15 cellular contexts compared by ENCODE assay signal in genomic region chr12:101855364-101855884, GRCh38. TPM values are rescaled to one million over a fixed set of nuclear protein-coding genes. Genes with fewer than 3 reads are reported as not detected.
DNase-seq lines count a peak whose midpoint lies in the region; ATAC-seq and TF ChIP-seq lines count a peak whose summit lies in the region.
"Had no signal": no experiment of that assay in that cellular context is flagged by ENCODE, and none has a peak within 500 bp of the region (broad histone marks: within the 10 kb centered on the region; RNA-seq: fewer than 3 reads in every experiment).

No MANE protein-coding gene starts in this region.

- intact Hi-C loops in CD14-positive monocyte (cut with micrococcal nuclease) (loop anchor here in 1 of 2 donors (10.0 kb wide), 1 partner anchor 49 kb away; no protein-coding TSS in a partner anchor), IMR-90 (cut with micrococcal nuclease) (no loop called here)

- H4K8ac ChIP-seq in IMR-90 (ENCODE audit: low read depth in 2 of 2, low read length in 2 of 2): peak overlapping the region; percentile 78 to 98; a peak in 3 of 4 replicates
- H4K8ac ChIP-seq in mesenchymal stem cell (ENCODE audit: low read length): peak overlapping the region; percentile 35

- no peak overlapping the region for H3K4me3 Mint-ChIP-seq in CD14-positive monocyte
- no peak overlapping the region for H3K4me3 Mint-ChIP-seq in glutamatergic neuron (ENCODE audit: unreplicated experiment)
- H3K4me3 Mint-ChIP-seq in activated CD8-positive, alpha-beta memory T cell treated with anti-CD3 and anti-CD28 coated beads, Interleukin-2, amount 10 ng/mL, durations not matched to agents 7 days and 5 days: no peak overlapping the region
- H3K4me3 Mint-ChIP-seq in stimulated activated naive CD8-positive, alpha-beta T cell treated with anti-CD3 and anti-CD28 coated beads, Interleukin-15, amount 100 ng/mL, for 72 hours: no peak overlapping the region
- H3K4me3 Mint-ChIP-seq: activated naive CD4-positive, alpha-beta T cell treated with anti-CD3 and anti-CD28 coated beads, Interleukin-2, amount 50 U/mL, for 24 hours; immature natural killer cell had no signal

- peak overlapping the region; percentile 98 for H2BK20ac ChIP-seq in IMR-90 (ENCODE audit: low read depth, low read length)

- H3K9me3 Mint-ChIP-seq in CD14-positive monocyte (peaks cover 4 to 10% (median 9%) of the 10 kb centered on the region in 7 donors), glutamatergic neuron (ENCODE audit: unreplicated experiment) (no peaks in the 10 kb centered on the region)
- H3K9me3 Mint-ChIP-seq in activated CD8-positive, alpha-beta memory T cell treated with anti-CD3 and anti-CD28 coated beads, Interleukin-2, amount 10 ng/mL, durations not matched to agents 7 days and 5 days (ENCODE audit: low read depth): peaks cover 5% of the 10 kb centered on the region
- peaks cover 0 to 11% of the 10 kb centered on the region in 2 donors for H3K9me3 Mint-ChIP-seq in stimulated activated naive CD8-positive, alpha-beta T cell treated with anti-CD3 and anti-CD28 coated beads, Interleukin-15, amount 100 ng/mL, for 72 hours
- H3K9me3 Mint-ChIP-seq: activated naive CD4-positive, alpha-beta T cell treated with anti-CD3 and anti-CD28 coated beads, Interleukin-2, amount 50 U/mL, for 24 hours; immature natural killer cell had no signal

- BruUV-seq in IMR-90 (replicated peaks; lab: Mats Ljungman, UMichigan): no TSS peak

- peak overlapping the region; percentile 60 for H2AK9ac ChIP-seq in IMR-90 (replicated peaks; ENCODE audit: low read depth, low read length, poor library complexity)

- ATAC-seq in IMR-90 (ENCODE audit: low read depth): peak; percentile 61
- ATAC-seq in activated CD8-positive, alpha-beta memory T cell treated with anti-CD3 and anti-CD28 coated beads, Interleukin-2, amount 10 ng/mL, durations not matched to agents 7 days and 5 days: no peak
- ATAC-seq in stimulated activated naive CD8-positive, alpha-beta T cell treated with anti-CD3 and anti-CD28 coated beads, Interleukin-15, amount 100 ng/mL, for 72 hours: no peak

- peak overlapping the region; percentile 80; the same call in 1 of the 2 replicates for H3K27ac ChIP-seq in IMR-90 (ENCODE audit: insufficient read depth, low read length)
- peak overlapping the region; percentile 69 for H3K27ac ChIP-seq in mesenchymal stem cell (ENCODE audit: low read length, poor library complexity, severe bottlenecking)
- H3K27ac ChIP-seq: thyroid gland had no signal

- H2AFZ ChIP-seq in IMR-90 (replicated peaks; ENCODE audit: low read length, poor library complexity) (peak overlapping the region; percentile 88), mesenchymal stem cell (ENCODE audit: low read depth, low read length) (no peak overlapping the region)

- H2BK12ac ChIP-seq in mesenchymal stem cell (ENCODE audit: low read length in 2 of 2): peak overlapping the region; percentile 2 to 54

- peak overlapping the region; percentile 76; the same call in 2 of the 3 replicates for H2BK15ac ChIP-seq in IMR-90 (ENCODE audit: low read depth, low read length)
- H2BK15ac ChIP-seq in mesenchymal stem cell (ENCODE audit: low read depth, poor library complexity, severe bottlenecking): no peak overlapping the region

- peak overlapping the region; percentile 98 for H2BK120ac ChIP-seq in IMR-90 (ENCODE audit: low read depth, low read length)
- H2BK120ac ChIP-seq in mesenchymal stem cell (ENCODE audit: low read depth, low read length): peak overlapping the region; percentile 75

- H3K14ac ChIP-seq in IMR-90 (replicated peaks; ENCODE audit: low read depth, low read length) (peak overlapping the region; percentile 89), mesenchymal stem cell (ENCODE audit: low read length in 2 of 2) (no peak overlapping the region)

- H4K20me1 ChIP-seq in IMR-90 (ENCODE audit: insufficient read depth, low read length): no peaks in the 10 kb centered on the region

- POLR2A ChIA-PET in IMR-90 (lab: Charles Lee; ENCODE audit: unreplicated experiment): no interaction called here

- no peak for TF ChIP-seq CTCF in CD14-positive monocyte (IDR thresholded peaks at IDR 0.05)
- TF ChIP-seq CTCF in IMR-90 (conservative IDR thresholded peaks at IDR 0.05; ENCODE audit: low read depth, low read length): no peak
- no peak for TF ChIP-seq CTCF in astrocyte of the spinal cord (IDR thresholded peaks at IDR 0.05; ENCODE audit: low read depth, low read length)
- no peak for TF ChIP-seq CTCF in glutamatergic neuron (IDR thresholded peaks at IDR 0.05; ENCODE audit: partially characterized antibody, unreplicated experiment)

- peaks cover 20% of the 10 kb centered on the region for H3K4me1 ChIP-seq in IMR-90 (ENCODE audit: control insufficient read depth, insufficient read depth, low read length)
- peaks cover 5% of the 10 kb centered on the region for H3K4me1 ChIP-seq in mesenchymal stem cell (ENCODE audit: control insufficient read depth, insufficient read depth, low read depth, low read length)
- H3K4me1 ChIP-seq: thyroid gland had no signal

- 0 out of 2 replicates have a peak overlapping the region, but pooled peaks have one; percentile 15 for H3K4me2 ChIP-seq in IMR-90 (ENCODE audit: low read depth, low read length)
- no peak overlapping the region for H3K4me2 ChIP-seq in mesenchymal stem cell (ENCODE audit: low read length, poor library complexity, severe bottlenecking)

- H3K18ac ChIP-seq in IMR-90 (ENCODE audit: low read depth, low read length): peak overlapping the region; percentile 93
- peak overlapping the region in 1 of 2 experiments; percentile 73 for H3K18ac ChIP-seq in mesenchymal stem cell (ENCODE audit: low read depth in 1 of 2, low read length in 2 of 2)

- in situ Hi-C loops in IMR-90 (cut with MboI; ENCODE audit: low sequenced_read_pairs): no loop called here
- in situ Hi-C loops in astrocyte of the spinal cord (cut with HindIII; ENCODE audit: low sequenced_read_pairs): no loop called here

- H3K9me3 ChIP-seq in IMR-90 (ENCODE audit: control insufficient read depth, insufficient read depth, low read length) (no peaks in the 10 kb centered on the region), mesenchymal stem cell (ENCODE audit: control insufficient read depth, low read length) (no peaks in the 10 kb centered on the region)
- H3K9me3 ChIP-seq: thyroid gland had no signal

- CTCF ChIA-PET in IMR-90 (lab: Yijun Ruan, JAX): interaction anchor here (0.6 to 1.3 kb wide), 4 partner anchors 11 to 272 kb away, joined by 3 to 6 read pairs (median 4); no protein-coding TSS in a partner anchor
- CTCF ChIA-PET in activated CD8-positive, alpha-beta memory T cell treated with anti-CD3 and anti-CD28 coated beads, Interleukin-2, amount 10 ng/mL, durations not matched to agents 7 days and 5 days (lab: Charles Lee): interaction anchor here (0.8 to 2.8 kb wide), 2 partner anchors 16 to 441 kb away, joined by 3 to 15 read pairs; no protein-coding TSS in a partner anchor

- H3K9ac ChIP-seq in IMR-90 (ENCODE audit: low read depth, low read length) (no peak overlapping the region), mesenchymal stem cell (ENCODE audit: low read length) (peak overlapping the region; percentile 58)

- no peak for TF ChIP-seq RAD21 in IMR-90 (IDR thresholded peaks at IDR 0.05; ENCODE audit: low read length)

- H2AK5ac ChIP-seq in IMR-90 (ENCODE audit: low read depth, low read length) (peak overlapping the region; percentile 87; the same call in 1 of the 2 replicates), mesenchymal stem cell (ENCODE audit: low read length, severe bottlenecking) (peak overlapping the region; percentile 35)

- DNase-seq in CD14-positive monocyte (ENCODE audit: low spot score): no peak
- DNase-seq in IMR-90: peak; percentile 69
- peak; percentile 9 for DNase-seq in astrocyte of the spinal cord (ENCODE audit: low read depth, low spot score)
- DNase-seq in mesenchymal stem cell: peak; percentile 74
- no peak for DNase-seq in glutamatergic neuron
- DNase-seq in activated CD8-positive, alpha-beta memory T cell treated with anti-CD3 and anti-CD28 coated beads, Interleukin-2, amount 10 ng/mL, durations not matched to agents 7 days and 5 days: no peak
- no peak for DNase-seq in stimulated activated naive CD8-positive, alpha-beta T cell treated with anti-CD3 and anti-CD28 coated beads, Interleukin-15, amount 100 ng/mL, for 72 hours
- no peak for DNase-seq in NCI-H748 treated with DMSO at 0.1 percent for 48 hours (lab: John Stamatoyannopoulos, UW)
- DNase-seq: activated CD4-positive, alpha-beta T cell treated with anti-CD3 and anti-CD28 coated beads, Interleukin-2, amount 50 U/mL, for 1 hour; C1 segment of cervical spinal cord; effector CD4-positive, alpha-beta T cell; immature natural killer cell; NCI-H2029 treated with DMSO at 0.1 percent for 48 hours; thyroid gland had no signal

- H3K4me1 Mint-ChIP-seq in CD14-positive monocyte (peaks cover 42% of the 10 kb centered on the region), glutamatergic neuron (ENCODE audit: low read depth, unreplicated experiment) (peaks cover 4% of the 10 kb centered on the region)
- H3K4me1 Mint-ChIP-seq in activated CD8-positive, alpha-beta memory T cell treated with anti-CD3 and anti-CD28 coated beads, Interleukin-2, amount 10 ng/mL, durations not matched to agents 7 days and 5 days: peaks cover 28% of the 10 kb centered on the region
- H3K4me1 Mint-ChIP-seq in stimulated activated naive CD8-positive, alpha-beta T cell treated with anti-CD3 and anti-CD28 coated beads, Interleukin-15, amount 100 ng/mL, for 72 hours: peaks cover 33% of the 10 kb centered on the region
- H3K4me1 Mint-ChIP-seq: activated naive CD4-positive, alpha-beta T cell treated with anti-CD3 and anti-CD28 coated beads, Interleukin-2, amount 50 U/mL, for 24 hours had no signal

- H4K5ac ChIP-seq in IMR-90 (ENCODE audit: low read depth, low read length): peak overlapping the region; percentile 85

- 0 out of 2 replicates have a peak overlapping the region, but pooled peaks have one; percentile 10 for H3K56ac ChIP-seq in IMR-90 (ENCODE audit: extremely low read depth, insufficient read depth, low read length)

- H3K36me3 Mint-ChIP-seq in CD14-positive monocyte: peaks cover 0 to 2% of the 10 kb centered on the region in 2 donors
- no peaks in the 10 kb centered on the region for H3K36me3 Mint-ChIP-seq in glutamatergic neuron (ENCODE audit: unreplicated experiment)
- H3K36me3 Mint-ChIP-seq in activated CD8-positive, alpha-beta memory T cell treated with anti-CD3 and anti-CD28 coated beads, Interleukin-2, amount 10 ng/mL, durations not matched to agents 7 days and 5 days: peaks cover 7% of the 10 kb centered on the region
- H3K36me3 Mint-ChIP-seq: activated naive CD4-positive, alpha-beta T cell treated with anti-CD3 and anti-CD28 coated beads, Interleukin-2, amount 50 U/mL, for 24 hours; immature natural killer cell had no signal

- peak overlapping the region; percentile 93 for H3K4ac ChIP-seq in IMR-90 (ENCODE audit: low read depth, low read length)
- H3K4ac ChIP-seq in mesenchymal stem cell (ENCODE audit: low read depth in 1 of 2, low read length in 2 of 2): peak overlapping the region in 1 of 2 experiments; percentile 59

- peaks cover 0 to 2% (median 0%) of the 10 kb centered on the region in 3 donors for H3K27me3 Mint-ChIP-seq in CD14-positive monocyte (ENCODE audit: low read depth in 3 of 3)
- peaks cover 2% of the 10 kb centered on the region for H3K27me3 Mint-ChIP-seq in glutamatergic neuron (ENCODE audit: unreplicated experiment)
- H3K27me3 Mint-ChIP-seq in activated CD8-positive, alpha-beta memory T cell treated with anti-CD3 and anti-CD28 coated beads, Interleukin-2, amount 10 ng/mL, durations not matched to agents 7 days and 5 days: no peaks in the 10 kb centered on the region
- H3K27me3 Mint-ChIP-seq in stimulated activated naive CD8-positive, alpha-beta T cell treated with anti-CD3 and anti-CD28 coated beads, Interleukin-15, amount 100 ng/mL, for 72 hours: no peaks in the 10 kb centered on the region
- H3K27me3 Mint-ChIP-seq: activated naive CD4-positive, alpha-beta T cell treated with anti-CD3 and anti-CD28 coated beads, Interleukin-2, amount 50 U/mL, for 24 hours had no signal

- peaks cover 8% of the 10 kb centered on the region; the same call in 1 of the 2 replicates for H3K9me1 ChIP-seq in IMR-90 (ENCODE audit: insufficient read depth, low read length)

- peak overlapping the region; percentile 89 for H4K91ac ChIP-seq in IMR-90 (ENCODE audit: insufficient read depth, low read depth, low read length)
- H4K91ac ChIP-seq in mesenchymal stem cell (ENCODE audit: low read length): peak overlapping the region; percentile 43

- H3K4me3 ChIP-seq in IMR-90 (ENCODE audit: insufficient read depth, low read depth, low read length): no peak overlapping the region
- no peak overlapping the region for H3K4me3 ChIP-seq in astrocyte of the spinal cord (ENCODE audit: low read depth, low read length)
- H3K4me3 ChIP-seq in mesenchymal stem cell (ENCODE audit: insufficient read depth in 1 of 2, low read depth in 1 of 2, low read length in 2 of 2): no peak overlapping the region
- H3K4me3 ChIP-seq: thyroid gland had no signal

- H2BK5ac ChIP-seq in IMR-90 (ENCODE audit: low read depth, low read length, poor library complexity, severe bottlenecking) (peak overlapping the region; percentile 94), mesenchymal stem cell (ENCODE audit: low read depth, low read length, poor library complexity, severe bottlenecking) (peak overlapping the region; percentile 68)

- H3K23ac ChIP-seq in IMR-90 (ENCODE audit: low read depth, low read length): peak overlapping the region; percentile 95; the same call in 1 of the 2 replicates
- no peak overlapping the region for H3K23ac ChIP-seq in mesenchymal stem cell (ENCODE audit: low read length in 2 of 2)

- H3K27ac Mint-ChIP-seq in CD14-positive monocyte (peak overlapping the region in 4 of 7 donors; percentile 54 to 75 (median 55)), glutamatergic neuron (ENCODE audit: unreplicated experiment) (no peak overlapping the region)
- H3K27ac Mint-ChIP-seq in activated CD8-positive, alpha-beta memory T cell treated with anti-CD3 and anti-CD28 coated beads, Interleukin-2, amount 10 ng/mL, durations not matched to agents 7 days and 5 days: no peak overlapping the region
- no peak overlapping the region for H3K27ac Mint-ChIP-seq in stimulated activated naive CD8-positive, alpha-beta T cell treated with anti-CD3 and anti-CD28 coated beads, Interleukin-15, amount 100 ng/mL, for 72 hours
- H3K27ac Mint-ChIP-seq: activated naive CD4-positive, alpha-beta T cell treated with anti-CD3 and anti-CD28 coated beads, Interleukin-2, amount 50 U/mL, for 24 hours; immature natural killer cell had no signal

- H3K79me1 ChIP-seq in IMR-90 (ENCODE audit: low read depth in 1 of 2, low read length in 2 of 2): no peaks in the 10 kb centered on the region
- no peaks in the 10 kb centered on the region for H3K79me1 ChIP-seq in mesenchymal stem cell (replicated peaks; ENCODE audit: low read length, poor library complexity, severe bottlenecking)

- no CpG with 5 or more reads among the region's 3 CpGs for WGBS in IMR-90 (ENCODE audit: extremely low coverage in 2 of 2, insufficient read length in 1 of 2), 2 experiments
- 25% methylated on average over 1 of the region's 3 CpGs for whole genome bisulfite sequencing in mesenchymal stem cell

- TF ChIP-seq POLR2A in IMR-90 (IDR thresholded peaks at IDR 0.05; ENCODE audit: low read depth, low read length): no peak

- dilution Hi-C loops in IMR-90 (cut with HindIII; ENCODE audit: low sequenced_read_pairs, unreplicated experiment): no loop called here

- H3K27me3 ChIP-seq in IMR-90 (ENCODE audit: control insufficient read depth, insufficient read depth, low read length): no peaks in the 10 kb centered on the region
- no peaks in the 10 kb centered on the region for H3K27me3 ChIP-seq in mesenchymal stem cell (ENCODE audit: control insufficient read depth in 1 of 2, insufficient read depth in 1 of 2, low read length in 2 of 2)
- H3K27me3 ChIP-seq: thyroid gland had no signal

- no peaks in the 10 kb centered on the region for H3K36me3 ChIP-seq in IMR-90 (ENCODE audit: control insufficient read depth, insufficient read depth, low read length)
- no peaks in the 10 kb centered on the region for H3K36me3 ChIP-seq in mesenchymal stem cell (ENCODE audit: control insufficient read depth in 1 of 2, insufficient read depth in 2 of 2, low read depth in 1 of 2, low read length in 2 of 2)
- H3K36me3 ChIP-seq: thyroid gland had no signal

RNA-seq across cellular contexts. Expression of gene DRAM1, which starts 22.0 kb away (rescaled TPM):
- polyA plus RNA-seq in CD14-positive monocyte (10 to 100 TPM; 43.0 to 49.7 TPM), IMR-90 (2012; rRNA removed) (15.8 and 20.0 TPM in 2 replicates)
- total RNA-seq in IMR-90 (2012; rRNA removed) (27.2 and 27.5 TPM in 2 replicates), glutamatergic neuron (ENCODE audit: unreplicated experiment) (0.83 TPM)
- polyA plus RNA-seq in IMR-90 (2012; cell fraction: cytosol; rRNA removed): 8.7 and 16.2 TPM in 2 replicates
- 3.8 and 25.0 TPM in 2 replicates for polyA plus RNA-seq in IMR-90 (2012; cell fraction: nucleus; rRNA removed; ENCODE audit: low replicate concordance)
- 85.6 TPM for polyA plus RNA-seq in mesenchymal stem cell (2013, experiment 1 of 2)
- polyA plus RNA-seq in mesenchymal stem cell (2013, experiment 2 of 2): 87.7 TPM
- total RNA-seq in activated CD8-positive, alpha-beta memory T cell treated with anti-CD3 and anti-CD28 coated beads, Interleukin-2, amount 10 ng/mL, durations not matched to agents 7 days and 5 days: 1 to 10 TPM; 5.4 to 7.3 TPM

RNA-seq across cellular contexts. Expression of gene GNPTAB, which starts 24.7 kb away (rescaled TPM):
- 10 to 100 TPM; 24.1 to 29.1 TPM for polyA plus RNA-seq in CD14-positive monocyte
- total RNA-seq in IMR-90 (2012; rRNA removed): 24.2 and 28.9 TPM in 2 replicates
- 14.1 and 16.0 TPM in 2 replicates for polyA plus RNA-seq in IMR-90 (2012; rRNA removed)
- 3.8 and 5.0 TPM in 2 replicates for polyA plus RNA-seq in IMR-90 (2012; cell fraction: cytosol; rRNA removed)
- polyA plus RNA-seq in IMR-90 (2012; cell fraction: nucleus; rRNA removed; ENCODE audit: low replicate concordance): 2.5 and 15.9 TPM in 2 replicates
- 38.0 TPM for polyA plus RNA-seq in mesenchymal stem cell (2013, experiment 1 of 2)
- 39.2 TPM for polyA plus RNA-seq in mesenchymal stem cell (2013, experiment 2 of 2)
- total RNA-seq in glutamatergic neuron (ENCODE audit: unreplicated experiment): 20.6 TPM
- 100 to 1,000 TPM; 111 to 156 TPM for total RNA-seq in activated CD8-positive, alpha-beta memory T cell treated with anti-CD3 and anti-CD28 coated beads, Interleukin-2, amount 10 ng/mL, durations not matched to agents 7 days and 5 days

Comparison
In these comparisons a context has a peak if more than half of its experiments do, and no peak if none do; other contexts are left out.
1. DNase-seq: peak in IMR-90 (single experiment), astrocyte of the spinal cord (single experiment) and mesenchymal stem cell (single experiment); none in CD14-positive monocyte (single experiment), glutamatergic neuron (single experiment), activated CD8-positive, alpha-beta memory T cell treated with anti-CD3 and anti-CD28 coated beads, Interleukin-2, amount 10 ng/mL, durations not matched to agents 7 days and 5 days (single experiment), stimulated activated naive CD8-positive, alpha-beta T cell treated with anti-CD3 and anti-CD28 coated beads, Interleukin-15, amount 100 ng/mL, for 72 hours (0 of 2) and NCI-H748 treated with DMSO at 0.1 percent for 48 hours (single experiment).
2. H3K27ac Mint-ChIP-seq: peak in CD14-positive monocyte (4 of 7); none in glutamatergic neuron (single experiment), activated CD8-positive, alpha-beta memory T cell treated with anti-CD3 and anti-CD28 coated beads, Interleukin-2, amount 10 ng/mL, durations not matched to agents 7 days and 5 days (single experiment) and stimulated activated naive CD8-positive, alpha-beta T cell treated with anti-CD3 and anti-CD28 coated beads, Interleukin-15, amount 100 ng/mL, for 72 hours (0 of 2).